In the genomic region with DNA sequence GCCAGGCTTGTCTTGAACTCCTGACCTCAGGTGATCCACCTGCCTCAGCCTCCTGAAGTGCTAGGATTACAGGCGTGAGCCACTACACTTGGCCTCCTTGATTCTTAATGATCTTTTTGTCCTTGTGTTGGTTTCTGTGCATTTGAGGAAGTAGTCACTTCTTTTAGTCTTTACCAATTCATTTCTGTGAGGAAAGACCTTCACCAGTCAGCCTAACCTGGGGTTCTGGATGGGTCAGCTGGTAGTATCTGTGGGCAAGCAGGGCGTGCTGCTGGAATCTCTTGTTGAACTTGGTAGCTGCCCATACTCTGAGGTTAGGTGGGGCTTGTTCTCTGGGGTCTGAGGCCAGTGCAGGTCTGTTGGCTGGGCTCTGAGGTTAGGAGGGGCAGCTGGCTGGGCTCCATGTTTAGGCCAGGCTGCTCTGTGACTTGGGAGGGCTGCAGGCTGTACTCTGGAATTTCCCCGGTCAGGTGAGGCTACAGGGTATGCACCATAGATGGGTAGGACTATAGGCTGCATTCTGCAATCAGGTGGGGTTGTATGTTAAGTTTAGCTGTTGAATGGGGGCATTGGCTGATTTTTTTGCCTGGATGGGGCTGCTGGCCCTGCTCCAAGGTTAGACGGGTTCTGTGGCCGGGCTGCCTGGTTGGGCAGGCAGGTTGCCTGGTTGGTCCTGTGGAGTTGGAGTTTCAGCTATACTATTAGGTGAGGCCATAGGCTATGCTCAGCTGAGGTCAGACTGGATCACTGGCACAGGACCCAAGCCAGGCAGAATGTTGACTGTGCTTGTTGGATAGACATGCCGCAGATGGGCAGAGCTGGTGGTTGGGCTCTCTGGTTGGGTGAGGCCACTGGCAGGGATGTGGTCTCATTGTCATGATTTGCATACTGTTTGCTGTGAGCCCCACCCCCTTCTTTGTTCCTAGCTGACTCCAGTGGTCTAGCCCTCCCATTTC, we compare ENCODE assay signal across 2 cellular contexts.
TF ChIP-seq lines count a peak whose summit lies in the region.

No MANE protein-coding gene starts in this region.

TF ChIP-seq in GM23338, 12 proteins besides CTCF, POLR2A, EP300 and RAD21:
- no peak for TF ChIP-seq JUNB (IDR thresholded peaks at IDR 0.05; ENCODE audit: unreplicated experiment)
- no peak for TF ChIP-seq EZH2phosphoT487 (IDR thresholded peaks at IDR 0.05; ENCODE audit: unreplicated experiment)

TF ChIP-seq in H1, 55 proteins besides CTCF, POLR2A, EP300 and RAD21:
- TF ChIP-seq PHF8 (conservative IDR thresholded peaks at IDR 0.05; ENCODE audit: low read depth, low read length) = no peak
- TF ChIP-seq GABPA (IDR thresholded peaks at IDR 0.05; ENCODE audit: borderline replicate concordance, insufficient read depth, low read length) = no peak
- TF ChIP-seq SRF (IDR thresholded peaks at IDR 0.05; ENCODE audit: low read depth, low read length) = no peak
- peak; percentile 8 for TF ChIP-seq ASH2L (IDR thresholded peaks at IDR 0.05; ENCODE audit: low read length)
- TF ChIP-seq TCF12 (IDR thresholded peaks at IDR 0.05; ENCODE audit: low read depth, low read length) = no peak
- TF ChIP-seq SIRT6 (IDR thresholded peaks at IDR 0.05; ENCODE audit: low read length) = no peak
